In genomic region chr12:100827901-100828520, GRCh38 we compare ENCODE assay signal across 8 cellular contexts. TPM values are rescaled to one million over a fixed set of nuclear protein-coding genes. Genes with fewer than 3 reads are reported as not detected.
DNase-seq lines count a peak whose midpoint lies in the region; ATAC-seq and TF ChIP-seq lines count a peak whose summit lies in the region.

No MANE protein-coding gene starts in this region.

- intact Hi-C loops in psoas muscle (cut with DNase I) = no loop called here

- peaks cover 11% of the 10 kb centered on the region for H3K27me3 Mint-ChIP-seq in neural crest cell (ENCODE audit: low read depth)

- H3K36me3 ChIP-seq in psoas muscle (ENCODE audit: insufficient read depth in 1 of 2, low read depth in 1 of 2) = no peaks in the 10 kb centered on the region

- H3K9me3 ChIP-seq in psoas muscle = no peaks in the 10 kb centered on the region

- no peaks in the 10 kb centered on the region for H3K36me3 Mint-ChIP-seq in neural crest cell (ENCODE audit: low read depth)

- no peak overlapping the region for H3K27ac Mint-ChIP-seq in neural crest cell (ENCODE audit: unreplicated experiment)

- no peaks in the 10 kb centered on the region for H3K9me3 Mint-ChIP-seq in neural crest cell

- H3K27me3 ChIP-seq in psoas muscle (ENCODE audit: insufficient read depth in 3 of 3, low read length in 2 of 3) = no peaks in the 10 kb centered on the region

- H3K4me1 Mint-ChIP-seq in neural crest cell = no peaks in the 10 kb centered on the region

- ATAC-seq in HG02642 (IDR thresholded peaks at IDR 0.05; ENCODE audit: poor library complexity, unreplicated experiment) = no peak
- no peak for ATAC-seq in psoas muscle
- ATAC-seq in GM21528 (IDR thresholded peaks at IDR 0.05; ENCODE audit: low FRiP score, unreplicated experiment) = no peak

- H3K4me1 ChIP-seq in psoas muscle = no peaks in the 10 kb centered on the region

- TF ChIP-seq CTCF in neural crest cell (conservative IDR thresholded peaks at IDR 0.05) = peak; percentile 80
- no peak for TF ChIP-seq CTCF in psoas muscle (IDR thresholded peaks at IDR 0.05)

- DNase-seq in D341Med (ENCODE audit: low spot score) (peak; percentile 42), H4 (ENCODE audit: low spot score) (peak; percentile 31), NCI-H2227 (lab: John Stamatoyannopoulos, UW; ENCODE audit: unreplicated experiment) (peak; percentile 67), cerebellar cortex (ENCODE audit: low spot score) (peak; percentile 12), neural crest cell (ENCODE audit: low read depth, low spot score) (peak; percentile 1), psoas muscle (no peak)

- H3K4me3 ChIP-seq in psoas muscle = no peak overlapping the region

- H3K27ac ChIP-seq in psoas muscle = no peak overlapping the region

- no peak overlapping the region for H3K4me3 Mint-ChIP-seq in neural crest cell

- 49 to 51% (median 50%) methylated on average over 4 of the region's 4 CpGs for WGBS in psoas muscle, 3 donors

RNA-seq across cellular contexts. Expression of gene ANO4, which starts 33.4 kb away (rescaled TPM):
- 1.7 and 1.8 TPM in 2 replicates for total RNA-seq in H4 (2014; rRNA removed; shearing (Covaris generic))
- 0.23 and 0.61 TPM in 2 replicates for total RNA-seq in neural crest cell
- total RNA-seq in psoas muscle = under 1 TPM in 1 of 4 donors, not detected in 3; 0.11 TPM
- under 1 TPM in 2 of 3 donors, not detected in 1; 0.03 TPM for polyA plus RNA-seq in psoas muscle

Comparison
In these comparisons a context has a peak if more than half of its experiments do, and no peak if none do; other contexts are left out.
1. DNase-seq: peak in D341Med (single experiment), H4 (single experiment), NCI-H2227 (single experiment), cerebellar cortex (single experiment) and neural crest cell (single experiment); none in psoas muscle (0 of 2).